2 cellular contexts compared by ENCODE assay signal in the genomic region with DNA sequence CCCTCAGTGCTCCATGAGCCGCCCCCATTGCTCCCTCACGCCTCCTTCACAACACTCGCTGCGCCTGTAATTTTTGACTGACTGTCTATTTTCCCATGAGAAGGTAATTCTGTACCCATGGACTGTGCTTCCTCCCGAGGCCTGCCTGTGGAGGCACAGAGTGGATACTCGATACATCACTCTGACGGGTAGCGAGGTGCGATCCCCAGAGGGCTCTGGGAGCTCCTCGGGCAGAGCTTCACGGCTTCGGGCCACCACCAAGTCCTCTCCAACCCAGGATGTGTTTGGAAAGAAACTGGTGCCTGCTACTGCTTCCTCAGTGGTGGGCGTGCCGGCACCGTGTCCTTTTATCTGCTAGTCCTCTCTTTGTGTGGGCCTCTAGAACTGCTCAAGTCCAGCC.
TF ChIP-seq lines count a peak whose summit lies in the region.

No MANE protein-coding gene starts in this region.

TF ChIP-seq in SK-N-SH, 30 proteins besides CTCF, POLR2A, EP300 and RAD21 (continued from another document):
- TF ChIP-seq, protein P1, sequence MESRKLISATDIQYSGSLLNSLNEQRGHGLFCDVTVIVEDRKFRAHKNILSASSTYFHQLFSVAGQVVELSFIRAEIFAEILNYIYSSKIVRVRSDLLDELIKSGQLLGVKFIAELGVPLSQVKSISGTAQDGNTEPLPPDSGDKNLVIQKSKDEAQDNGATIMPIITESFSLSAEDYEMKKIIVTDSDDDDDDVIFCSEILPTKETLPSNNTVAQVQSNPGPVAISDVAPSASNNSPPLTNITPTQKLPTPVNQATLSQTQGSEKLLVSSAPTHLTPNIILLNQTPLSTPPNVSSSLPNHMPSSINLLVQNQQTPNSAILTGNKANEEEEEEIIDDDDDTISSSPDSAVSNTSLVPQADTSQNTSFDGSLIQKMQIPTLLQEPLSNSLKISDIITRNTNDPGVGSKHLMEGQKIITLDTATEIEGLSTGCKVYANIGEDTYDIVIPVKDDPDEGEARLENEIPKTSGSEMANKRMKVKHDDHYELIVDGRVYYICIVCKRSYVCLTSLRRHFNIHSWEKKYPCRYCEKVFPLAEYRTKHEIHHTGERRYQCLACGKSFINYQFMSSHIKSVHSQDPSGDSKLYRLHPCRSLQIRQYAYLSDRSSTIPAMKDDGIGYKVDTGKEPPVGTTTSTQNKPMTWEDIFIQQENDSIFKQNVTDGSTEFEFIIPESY (IDR thresholded peaks at IDR 0.05; ENCODE audit: borderline replicate concordance, low read depth): no peak
- TF ChIP-seq MXI1 (IDR thresholded peaks at IDR 0.05; ENCODE audit: low read depth, low read length): no peak
TF ChIP-seq in SK-N-SH: peak in this region for 0.

TF ChIP-seq in SK-N-SH treated with all-trans-retinoic acid at 6 μM for 48 hours, 23 proteins besides CTCF, POLR2A, EP300 and RAD21 (continued from another document):
- TF ChIP-seq, protein P2, sequence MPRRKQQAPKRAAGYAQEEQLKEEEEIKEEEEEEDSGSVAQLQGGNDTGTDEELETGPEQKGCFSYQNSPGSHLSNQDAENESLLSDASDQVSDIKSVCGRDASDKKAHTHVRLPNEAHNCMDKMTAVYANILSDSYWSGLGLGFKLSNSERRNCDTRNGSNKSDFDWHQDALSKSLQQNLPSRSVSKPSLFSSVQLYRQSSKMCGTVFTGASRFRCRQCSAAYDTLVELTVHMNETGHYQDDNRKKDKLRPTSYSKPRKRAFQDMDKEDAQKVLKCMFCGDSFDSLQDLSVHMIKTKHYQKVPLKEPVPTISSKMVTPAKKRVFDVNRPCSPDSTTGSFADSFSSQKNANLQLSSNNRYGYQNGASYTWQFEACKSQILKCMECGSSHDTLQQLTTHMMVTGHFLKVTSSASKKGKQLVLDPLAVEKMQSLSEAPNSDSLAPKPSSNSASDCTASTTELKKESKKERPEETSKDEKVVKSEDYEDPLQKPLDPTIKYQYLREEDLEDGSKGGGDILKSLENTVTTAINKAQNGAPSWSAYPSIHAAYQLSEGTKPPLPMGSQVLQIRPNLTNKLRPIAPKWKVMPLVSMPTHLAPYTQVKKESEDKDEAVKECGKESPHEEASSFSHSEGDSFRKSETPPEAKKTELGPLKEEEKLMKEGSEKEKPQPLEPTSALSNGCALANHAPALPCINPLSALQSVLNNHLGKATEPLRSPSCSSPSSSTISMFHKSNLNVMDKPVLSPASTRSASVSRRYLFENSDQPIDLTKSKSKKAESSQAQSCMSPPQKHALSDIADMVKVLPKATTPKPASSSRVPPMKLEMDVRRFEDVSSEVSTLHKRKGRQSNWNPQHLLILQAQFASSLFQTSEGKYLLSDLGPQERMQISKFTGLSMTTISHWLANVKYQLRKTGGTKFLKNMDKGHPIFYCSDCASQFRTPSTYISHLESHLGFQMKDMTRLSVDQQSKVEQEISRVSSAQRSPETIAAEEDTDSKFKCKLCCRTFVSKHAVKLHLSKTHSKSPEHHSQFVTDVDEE (CRISPR knock-in tag; IDR thresholded peaks at IDR 0.05): no peak
- no peak for TF ChIP-seq TOX (CRISPR knock-in tag; IDR thresholded peaks at IDR 0.05; ENCODE audit: borderline replicate concordance)
- TF ChIP-seq ZFP30 (CRISPR knock-in tag; IDR thresholded peaks at IDR 0.05): no peak
